Comparison of ENCODE assay signal across 18 cellular contexts in the genomic region with DNA sequence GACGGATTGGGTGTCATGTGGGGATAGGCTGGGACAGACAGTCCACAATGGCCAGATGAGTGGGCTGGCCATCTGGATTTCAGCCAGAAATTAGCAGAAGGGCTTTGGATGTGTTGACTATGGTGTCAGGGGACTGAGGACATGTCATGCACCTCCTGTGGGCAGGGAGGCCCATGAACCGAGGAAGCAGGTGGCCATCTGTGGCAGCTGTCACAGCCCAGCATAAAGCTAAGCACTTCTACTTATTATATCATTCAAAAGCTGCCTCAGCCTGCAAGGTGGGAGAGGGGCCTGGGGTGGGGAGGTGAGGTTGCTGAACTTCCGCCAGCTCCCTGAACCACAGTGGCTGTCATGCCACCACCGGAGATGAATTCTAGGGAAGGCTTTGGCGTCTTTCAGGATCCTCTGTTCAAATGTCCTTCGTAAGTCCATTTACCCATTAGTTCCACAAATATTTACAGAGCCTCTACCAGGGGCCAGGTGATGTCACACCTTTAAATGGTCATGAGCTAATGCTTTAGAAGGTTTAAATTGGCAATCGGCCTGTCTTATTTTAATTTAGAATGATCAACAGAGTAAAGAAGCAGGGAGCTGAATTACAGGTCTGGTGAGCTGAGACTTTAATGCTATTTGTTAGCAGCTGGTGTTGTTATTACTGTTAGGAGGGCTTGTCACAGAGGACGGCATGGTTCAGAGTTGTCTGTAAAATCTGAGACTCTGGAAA. TPM values are rescaled to one million over a fixed set of nuclear protein-coding genes. Genes with fewer than 3 reads are reported as not detected.
DNase-seq lines count a peak whose midpoint lies in the region; ATAC-seq, FAIRE-seq and TF ChIP-seq lines count a peak whose summit lies in the region.
"Had no signal": no experiment of that assay in that cellular context is flagged by ENCODE, and none has a peak within 500 bp of the region (broad histone marks: within the 10 kb centered on the region; RNA-seq: fewer than 3 reads in every experiment).

No MANE protein-coding gene starts in this region.

- CTCF ChIA-PET in mammary epithelial cell (lab: Charles Lee; ENCODE audit: low non-redundant PET): no interaction called here
- CTCF ChIA-PET in CD4-positive, alpha-beta T cell (lab: Charles Lee): no interaction called here

- TF ChIP-seq EP300 in tibial nerve (IDR thresholded peaks at IDR 0.05): no peak

- H3K4me2 ChIP-seq in mammary epithelial cell (ENCODE audit: insufficient read depth, low read depth, low read length): no peak overlapping the region

- H3K27ac Mint-ChIP-seq in brain: peak overlapping the region in 3 of 5 experiments; percentile 6 to 78 (median 56)
- no peak overlapping the region for H3K27ac Mint-ChIP-seq in CD4-positive, alpha-beta T cell
- H3K27ac Mint-ChIP-seq: activated CD8-positive, alpha-beta T cell treated with anti-CD3 and anti-CD28 coated beads, Interleukin-2, amount 10 ng/mL, durations not matched to agents 7 days and 5 days had no signal

- BruUV-seq in mammary epithelial cell (replicated peaks; lab: Mats Ljungman, UMichigan): no TSS peak

- peaks cover 0 to 6% (median 0%) of the 10 kb centered on the region in 5 experiments for H3K9me3 Mint-ChIP-seq in brain
- no peaks in the 10 kb centered on the region for H3K9me3 Mint-ChIP-seq in CD4-positive, alpha-beta T cell

- no peak overlapping the region for H3K27ac ChIP-seq in mammary epithelial cell (ENCODE audit: insufficient read depth, low read depth, low read length)
- no peak overlapping the region for H3K27ac ChIP-seq in CD4-positive, alpha-beta T cell (ENCODE audit: low read depth, low read length)
- H3K27ac ChIP-seq in tibial nerve: no peak overlapping the region
- no peak overlapping the region for H3K27ac ChIP-seq in dorsolateral prefrontal cortex
- H3K27ac ChIP-seq: cardiac muscle cell, esophagus muscularis mucosa had no signal

- no peaks in the 10 kb centered on the region for H3K27me3 ChIP-seq in mammary epithelial cell (ENCODE audit: insufficient read depth, low read length)
- H3K27me3 ChIP-seq in CD4-positive, alpha-beta T cell (ENCODE audit: control insufficient read depth, insufficient read depth, low read length): no peaks in the 10 kb centered on the region
- no peaks in the 10 kb centered on the region for H3K27me3 ChIP-seq in tibial nerve
- no peaks in the 10 kb centered on the region for H3K27me3 ChIP-seq in dorsolateral prefrontal cortex

- no peaks in the 10 kb centered on the region for H3K36me3 Mint-ChIP-seq in brain
- H3K36me3 Mint-ChIP-seq in CD4-positive, alpha-beta T cell (ENCODE audit: low read depth): no peaks in the 10 kb centered on the region

- no peaks in the 10 kb centered on the region for H3K79me2 ChIP-seq in mammary epithelial cell (ENCODE audit: insufficient read depth, low read length)

- no peak overlapping the region for H3K4me3 Mint-ChIP-seq in brain
- H3K4me3 Mint-ChIP-seq in CD4-positive, alpha-beta T cell: no peak overlapping the region
- H3K4me3 Mint-ChIP-seq: activated CD8-positive, alpha-beta T cell treated with anti-CD3 and anti-CD28 coated beads, Interleukin-2, amount 10 ng/mL, durations not matched to agents 7 days and 5 days had no signal

- no peak overlapping the region for H3K9ac ChIP-seq in mammary epithelial cell (ENCODE audit: insufficient read depth, low read length)

- H3K36me3 ChIP-seq in mammary epithelial cell (ENCODE audit: insufficient read depth, low read length) (no peaks in the 10 kb centered on the region), tibial nerve (no peaks in the 10 kb centered on the region)
- H3K36me3 ChIP-seq: cardiac muscle cell, esophagus muscularis mucosa had no signal

- FAIRE-seq in urothelium cell line (lab: Jason Lieb, UNC): no peak
- FAIRE-seq: D721Med, GM18507 had no signal

- H3K9me3 ChIP-seq in mammary epithelial cell (replicated peaks; ENCODE audit: insufficient read depth, low read length) (peaks cover 10% of the 10 kb centered on the region), tibial nerve (no peaks in the 10 kb centered on the region)
- H3K9me3 ChIP-seq in CD4-positive, alpha-beta T cell (ENCODE audit: control insufficient read depth, low read length): no peaks in the 10 kb centered on the region
- H3K9me3 ChIP-seq: esophagus muscularis mucosa had no signal

- in situ Hi-C loops in T47D (cut with HindIII; ENCODE audit: low pct_unique_long_range_greater_than_20kb, low sequenced_read_pairs): no loop called here
- in situ Hi-C loops in mammary epithelial cell (cut with MboI; ENCODE audit: low sequenced_read_pairs in 2 of 2): no loop called here

- no peak for TF ChIP-seq POLR2A in tibial nerve (IDR thresholded peaks at IDR 0.05)

- peak; percentile 58 to 84 for DNase-seq in T47D (ENCODE audit: low read depth in 1 of 2, low spot score in 1 of 2)
- DNase-seq in mammary epithelial cell: no peak
- DNase-seq in NCI-H2029 (lab: John Stamatoyannopoulos, UW): peak; percentile 97
- DNase-seq in urothelium cell line (ENCODE audit: low spot score): peak; percentile 1
- DNase-seq in CD4-positive, alpha-beta T cell: no peak
- no peak for DNase-seq in tibial nerve (ENCODE audit: low spot score in 2 of 2)
- DNase-seq in dorsolateral prefrontal cortex: no peak
- DNase-seq: activated CD8-positive, alpha-beta T cell treated with anti-CD3 and anti-CD28 coated beads, Interleukin-2, amount 10 ng/mL, durations not matched to agents 7 days and 5 days; MV-4-11; NCI-H526; substantia nigra had no signal

- peaks cover 36% of the 10 kb centered on the region for H3K4me1 Mint-ChIP-seq in brain
- H3K4me1 Mint-ChIP-seq in CD4-positive, alpha-beta T cell (ENCODE audit: low read depth): no peaks in the 10 kb centered on the region

- H3K4me1 ChIP-seq in mammary epithelial cell (ENCODE audit: insufficient read depth, low read length) (peaks cover 17% of the 10 kb centered on the region), tibial nerve (no peaks in the 10 kb centered on the region)
- H3K4me1 ChIP-seq: esophagus muscularis mucosa had no signal

- POLR2A ChIA-PET in CD4-positive, alpha-beta T cell (lab: Charles Lee): no interaction called here

- dilution Hi-C loops in mammary epithelial cell (cut with HindIII; ENCODE audit: low sequenced_read_pairs): no loop called here

- TF ChIP-seq CTCF in mammary epithelial cell (conservative IDR thresholded peaks at IDR 0.05 in 1 of 2, IDR thresholded peaks at IDR 0.05 in 1 of 2; ENCODE audit: extremely low read depth in 1 of 2, insufficient read depth in 1 of 2, low read depth in 1 of 2, low read length in 2 of 2) (no peak), brain (conservative IDR thresholded peaks at IDR 0.05) (no peak), tibial nerve (IDR thresholded peaks at IDR 0.05) (no peak), dorsolateral prefrontal cortex (IDR thresholded peaks at IDR 0.05 in 54 of 56, conservative IDR thresholded peaks at IDR 0.05 in 2 of 56; ENCODE audit: low read depth in 1 of 56, partially characterized antibody in 56 of 56) (no peak)
- no peak for TF ChIP-seq CTCF in CD4-positive, alpha-beta T cell (IDR thresholded peaks at IDR 0.05)

- H3K4me3 ChIP-seq in mammary epithelial cell (replicated peaks in 1 of 3; ENCODE audit: insufficient read depth in 1 of 3, low read depth in 2 of 3, low read length in 3 of 3) (no peak overlapping the region), tibial nerve (no peak overlapping the region), dorsolateral prefrontal cortex (no peak overlapping the region)
- H3K4me3 ChIP-seq: cardiac muscle cell, esophagus muscularis mucosa had no signal

- WGBS in mammary epithelial cell (ENCODE audit: low coverage, missing lambda C conversion rate): 91% methylated on average over 8 of the region's 8 CpGs
- WGBS in tibial nerve, 2 donors: 77 to 80% methylated on average over 8 of the region's 8 CpGs

- intact Hi-C loops in mammary epithelial cell (cut with micrococcal nuclease) (no loop called here), dorsolateral prefrontal cortex (cut with DNase I) (no loop called here)
- intact Hi-C loops in CD4-positive, alpha-beta T cell (cut with DNase I, micrococcal nuclease): no loop called here

- peaks cover 1% of the 10 kb centered on the region for H3K27me3 Mint-ChIP-seq in brain
- H3K27me3 Mint-ChIP-seq in CD4-positive, alpha-beta T cell: peaks cover 5% of the 10 kb centered on the region

- no peaks in the 10 kb centered on the region for H4K20me1 ChIP-seq in mammary epithelial cell (ENCODE audit: insufficient read depth, low read length)

- ATAC-seq in CD4-positive, alpha-beta T cell (ENCODE audit: poor library complexity): no peak
- ATAC-seq: activated CD8-positive, alpha-beta T cell treated with anti-CD3 and anti-CD28 coated beads, Interleukin-2, amount 10 ng/mL, durations not matched to agents 7 days and 5 days; Panc1 had no signal

- no peak overlapping the region for H2AFZ ChIP-seq in mammary epithelial cell (ENCODE audit: low read depth, low read length)

RNA-seq across cellular contexts. Expression of gene CAV3, which starts 23.6 kb away (rescaled TPM):
- not detected for total RNA-seq in mammary epithelial cell
- not detected for polyA plus RNA-seq in mammary epithelial cell
- polyA minus RNA-seq in mammary epithelial cell: not detected
- not detected for polyA plus RNA-seq in brain (ENCODE audit: insufficient read depth, low read depth, low replicate concordance)
- not detected for total RNA-seq in CD4-positive, alpha-beta T cell
- total RNA-seq in tibial nerve: under 1 TPM in 1 of 4 donors, not detected in 3; 0.66 TPM
- 1 to 10 TPM in 1 of 120 experiments, under 1 TPM in 6, not detected in 113; 0.36 to 1.1 (median 0.44) TPM for total RNA-seq in dorsolateral prefrontal cortex
- total RNA-seq: activated CD8-positive, alpha-beta T cell treated with anti-CD3 and anti-CD28 coated beads, Interleukin-2, amount 10 ng/mL, durations not matched to agents 7 days and 5 days; esophagus muscularis mucosa; kidney epithelial cell had no signal

RNA-seq across cellular contexts. Expression of gene OXTR, which starts 59.5 kb away (rescaled TPM):
- total RNA-seq in mammary epithelial cell: 1 to 10 TPM; 1.3 to 8.0 TPM
- polyA plus RNA-seq in mammary epithelial cell: 0.19 TPM
- polyA minus RNA-seq in mammary epithelial cell: not detected
- polyA plus RNA-seq in brain (ENCODE audit: insufficient read depth, low read depth, low replicate concordance): 0.42 TPM
- total RNA-seq in CD4-positive, alpha-beta T cell: under 1 TPM; 0.11 to 0.17 TPM
- total RNA-seq in tibial nerve: 1 to 10 TPM in 2 of 4 donors, under 1 TPM in 2; 0.30 to 2.0 (median 1.2) TPM
- total RNA-seq in dorsolateral prefrontal cortex: 10 to 100 TPM in 20 of 120 experiments, 1 to 10 TPM in 100; 1.7 to 35.3 (median 6.5) TPM

Comparison
In these comparisons a context has a peak if more than half of its experiments do, and no peak if none do; other contexts are left out.
1. DNase-seq: peak in T47D (2 of 2), NCI-H2029 (single experiment) and urothelium cell line (single experiment); none in mammary epithelial cell (single experiment), CD4-positive, alpha-beta T cell (0 of 10), tibial nerve (0 of 2) and dorsolateral prefrontal cortex (0 of 10).